Comparison of ENCODE assay signal across 1 cellular context in genomic region chr3:38029400-38030125, GRCh38.
TF ChIP-seq lines count a peak whose summit lies in the region.

Gene PLCD1 (minus strand): TSS chr3:38029642. CDS start chr3:38029539, 103 bp downstream.

TF ChIP-seq in HepG2, 621 proteins besides CTCF, POLR2A, EP300 and RAD21 (continued from another document and continues in another):
- TF ChIP-seq, protein P1, sequence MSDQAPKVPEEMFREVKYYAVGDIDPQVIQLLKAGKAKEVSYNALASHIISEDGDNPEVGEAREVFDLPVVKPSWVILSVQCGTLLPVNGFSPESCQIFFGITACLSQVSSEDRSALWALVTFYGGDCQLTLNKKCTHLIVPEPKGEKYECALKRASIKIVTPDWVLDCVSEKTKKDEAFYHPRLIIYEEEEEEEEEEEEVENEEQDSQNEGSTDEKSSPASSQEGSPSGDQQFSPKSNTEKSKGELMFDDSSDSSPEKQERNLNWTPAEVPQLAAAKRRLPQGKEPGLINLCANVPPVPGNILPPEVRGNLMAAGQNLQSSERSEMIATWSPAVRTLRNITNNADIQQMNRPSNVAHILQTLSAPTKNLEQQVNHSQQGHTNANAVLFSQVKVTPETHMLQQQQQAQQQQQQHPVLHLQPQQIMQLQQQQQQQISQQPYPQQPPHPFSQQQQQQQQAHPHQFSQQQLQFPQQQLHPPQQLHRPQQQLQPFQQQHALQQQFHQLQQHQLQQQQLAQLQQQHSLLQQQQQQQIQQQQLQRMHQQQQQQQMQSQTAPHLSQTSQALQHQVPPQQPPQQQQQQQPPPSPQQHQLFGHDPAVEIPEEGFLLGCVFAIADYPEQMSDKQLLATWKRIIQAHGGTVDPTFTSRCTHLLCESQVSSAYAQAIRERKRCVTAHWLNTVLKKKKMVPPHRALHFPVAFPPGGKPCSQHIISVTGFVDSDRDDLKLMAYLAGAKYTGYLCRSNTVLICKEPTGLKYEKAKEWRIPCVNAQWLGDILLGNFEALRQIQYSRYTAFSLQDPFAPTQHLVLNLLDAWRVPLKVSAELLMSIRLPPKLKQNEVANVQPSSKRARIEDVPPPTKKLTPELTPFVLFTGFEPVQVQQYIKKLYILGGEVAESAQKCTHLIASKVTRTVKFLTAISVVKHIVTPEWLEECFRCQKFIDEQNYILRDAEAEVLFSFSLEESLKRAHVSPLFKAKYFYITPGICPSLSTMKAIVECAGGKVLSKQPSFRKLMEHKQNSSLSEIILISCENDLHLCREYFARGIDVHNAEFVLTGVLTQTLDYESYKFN (CRISPR knock-in tag; conservative IDR thresholded peaks at IDR 0.05), result no peak
- TF ChIP-seq ZBTB37 (CRISPR knock-in tag; IDR thresholded peaks at IDR 0.05) (no peak), HDAC1 (CRISPR knock-in tag; IDR thresholded peaks at IDR 0.05) (peak; percentile 25; the same call in 1 of the 2 replicates), MTA1 (CRISPR knock-in tag; IDR thresholded peaks at IDR 0.05; ENCODE audit: borderline replicate concordance) (no peak), AGO2 (optimal IDR thresholded peaks at IDR 0.05; ENCODE audit: low read depth, low read length) (peak; percentile 48), ZFX (CRISPR knock-in tag; IDR thresholded peaks at IDR 0.05; ENCODE audit: low read depth) (peak; percentile 40), SKI (IDR thresholded peaks at IDR 0.05; ENCODE audit: partially characterized antibody) (no peak), ZNF747 (CRISPR knock-in tag; IDR thresholded peaks at IDR 0.05; ENCODE audit: borderline replicate concordance) (no peak), MTF2 (CRISPR knock-in tag; IDR thresholded peaks at IDR 0.05; ENCODE audit: borderline replicate concordance) (no peak), E2F5 (CRISPR knock-in tag; conservative IDR thresholded peaks at IDR 0.05) (no peak), ZNF326 (CRISPR knock-in tag; IDR thresholded peaks at IDR 0.05; ENCODE audit: borderline replicate concordance) (no peak), ADNP (CRISPR knock-in tag; IDR thresholded peaks at IDR 0.05) (0 out of 2 replicates have a peak, but pooled peaks have one; percentile 15), ZMYM3 (CRISPR knock-in tag; IDR thresholded peaks at IDR 0.05) (peak; percentile 96), SMARCC2 (IDR thresholded peaks at IDR 0.05) (no peak), ETV5 (CRISPR knock-in tag; IDR thresholded peaks at IDR 0.05; ENCODE audit: borderline replicate concordance) (no peak), ZNF550 (CRISPR knock-in tag; IDR thresholded peaks at IDR 0.05; ENCODE audit: borderline replicate concordance) (no peak), ATF7-NPFF (CRISPR knock-in tag; IDR thresholded peaks at IDR 0.05; ENCODE audit: low read depth) (no peak), ZNF292 (CRISPR knock-in tag; IDR thresholded peaks at IDR 0.05; ENCODE audit: borderline replicate concordance, low read depth) (no peak), CENPT (CRISPR knock-in tag; IDR thresholded peaks at IDR 0.05; ENCODE audit: low read depth) (no peak), ZNF160 (CRISPR knock-in tag; IDR thresholded peaks at IDR 0.05) (no peak), SIX4 (CRISPR knock-in tag; IDR thresholded peaks at IDR 0.05) (no peak), ZBTB34 (CRISPR knock-in tag; IDR thresholded peaks at IDR 0.05) (no peak), ZNF605 (CRISPR knock-in tag; IDR thresholded peaks at IDR 0.05) (no peak), MAZ (IDR thresholded peaks at IDR 0.05; ENCODE audit: borderline replicate concordance, low read depth, low read length) (peak; percentile 20; the same call in 1 of the 2 replicates), MAZ (CRISPR knock-in tag; IDR thresholded peaks at IDR 0.05; ENCODE audit: low read depth) (no peak), ZNF275 (CRISPR knock-in tag; IDR thresholded peaks at IDR 0.05; ENCODE audit: borderline replicate concordance) (no peak), CCDC6 (CRISPR knock-in tag; IDR thresholded peaks at IDR 0.05) (no peak), ZFY (CRISPR knock-in tag; IDR thresholded peaks at IDR 0.05) (no peak; the same call in 1 of the 2 replicates), AGO1 (IDR thresholded peaks at IDR 0.05; ENCODE audit: low read depth, low read length, poor library complexity, severe bottlenecking) (peak; percentile 76), FIP1L1 (IDR thresholded peaks at IDR 0.05; ENCODE audit: borderline replicate concordance, insufficient read depth, low read depth, low read length) (no peak), ZNF569 (CRISPR knock-in tag; IDR thresholded peaks at IDR 0.05; ENCODE audit: borderline replicate concordance) (no peak), MXI1 (IDR thresholded peaks at IDR 0.05; ENCODE audit: borderline replicate concordance, low read depth, low read length) (no peak), CREB1 (IDR thresholded peaks at IDR 0.05) (no peak), CREB1 (CRISPR knock-in tag; IDR thresholded peaks at IDR 0.05) (no peak)
- TF ChIP-seq, protein P2, sequence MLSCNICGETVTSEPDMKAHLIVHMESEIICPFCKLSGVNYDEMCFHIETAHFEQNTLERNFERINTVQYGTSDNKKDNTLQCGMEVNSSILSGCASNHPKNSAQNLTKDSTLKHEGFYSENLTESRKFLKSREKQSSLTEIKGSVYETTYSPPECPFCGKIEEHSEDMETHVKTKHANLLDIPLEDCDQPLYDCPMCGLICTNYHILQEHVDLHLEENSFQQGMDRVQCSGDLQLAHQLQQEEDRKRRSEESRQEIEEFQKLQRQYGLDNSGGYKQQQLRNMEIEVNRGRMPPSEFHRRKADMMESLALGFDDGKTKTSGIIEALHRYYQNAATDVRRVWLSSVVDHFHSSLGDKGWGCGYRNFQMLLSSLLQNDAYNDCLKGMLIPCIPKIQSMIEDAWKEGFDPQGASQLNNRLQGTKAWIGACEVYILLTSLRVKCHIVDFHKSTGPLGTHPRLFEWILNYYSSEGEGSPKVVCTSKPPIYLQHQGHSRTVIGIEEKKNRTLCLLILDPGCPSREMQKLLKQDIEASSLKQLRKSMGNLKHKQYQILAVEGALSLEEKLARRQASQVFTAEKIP (CRISPR knock-in tag; IDR thresholded peaks at IDR 0.05; ENCODE audit: borderline replicate concordance), result no peak
- TF ChIP-seq, protein P3, sequence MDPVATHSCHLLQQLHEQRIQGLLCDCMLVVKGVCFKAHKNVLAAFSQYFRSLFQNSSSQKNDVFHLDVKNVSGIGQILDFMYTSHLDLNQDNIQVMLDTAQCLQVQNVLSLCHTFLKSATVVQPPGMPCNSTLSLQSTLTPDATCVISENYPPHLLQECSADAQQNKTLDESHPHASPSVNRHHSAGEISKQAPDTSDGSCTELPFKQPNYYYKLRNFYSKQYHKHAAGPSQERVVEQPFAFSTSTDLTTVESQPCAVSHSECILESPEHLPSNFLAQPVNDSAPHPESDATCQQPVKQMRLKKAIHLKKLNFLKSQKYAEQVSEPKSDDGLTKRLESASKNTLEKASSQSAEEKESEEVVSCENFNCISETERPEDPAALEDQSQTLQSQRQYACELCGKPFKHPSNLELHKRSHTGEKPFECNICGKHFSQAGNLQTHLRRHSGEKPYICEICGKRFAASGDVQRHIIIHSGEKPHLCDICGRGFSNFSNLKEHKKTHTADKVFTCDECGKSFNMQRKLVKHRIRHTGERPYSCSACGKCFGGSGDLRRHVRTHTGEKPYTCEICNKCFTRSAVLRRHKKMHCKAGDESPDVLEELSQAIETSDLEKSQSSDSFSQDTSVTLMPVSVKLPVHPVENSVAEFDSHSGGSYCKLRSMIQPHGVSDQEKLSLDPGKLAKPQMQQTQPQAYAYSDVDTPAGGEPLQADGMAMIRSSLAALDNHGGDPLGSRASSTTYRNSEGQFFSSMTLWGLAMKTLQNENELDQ (CRISPR knock-in tag; IDR thresholded peaks at IDR 0.05; ENCODE audit: borderline replicate concordance), result no peak
- TF ChIP-seq, protein P4, sequence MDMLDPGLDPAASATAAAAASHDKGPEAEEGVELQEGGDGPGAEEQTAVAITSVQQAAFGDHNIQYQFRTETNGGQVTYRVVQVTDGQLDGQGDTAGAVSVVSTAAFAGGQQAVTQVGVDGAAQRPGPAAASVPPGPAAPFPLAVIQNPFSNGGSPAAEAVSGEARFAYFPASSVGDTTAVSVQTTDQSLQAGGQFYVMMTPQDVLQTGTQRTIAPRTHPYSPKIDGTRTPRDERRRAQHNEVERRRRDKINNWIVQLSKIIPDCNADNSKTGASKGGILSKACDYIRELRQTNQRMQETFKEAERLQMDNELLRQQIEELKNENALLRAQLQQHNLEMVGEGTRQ (IDR thresholded peaks at IDR 0.05; ENCODE audit: low read depth, low read length), result no peak
- TF ChIP-seq, protein P4 (CRISPR knock-in tag; IDR thresholded peaks at IDR 0.05; ENCODE audit: borderline replicate concordance), result no peak
- TF ChIP-seq, protein P5, sequence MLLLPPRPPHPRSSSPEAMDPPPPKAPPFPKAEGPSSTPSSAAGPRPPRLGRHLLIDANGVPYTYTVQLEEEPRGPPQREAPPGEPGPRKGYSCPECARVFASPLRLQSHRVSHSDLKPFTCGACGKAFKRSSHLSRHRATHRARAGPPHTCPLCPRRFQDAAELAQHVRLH (CRISPR knock-in tag; IDR thresholded peaks at IDR 0.05; ENCODE audit: borderline replicate concordance, low read depth), result no peak
- TF ChIP-seq, protein P6, sequence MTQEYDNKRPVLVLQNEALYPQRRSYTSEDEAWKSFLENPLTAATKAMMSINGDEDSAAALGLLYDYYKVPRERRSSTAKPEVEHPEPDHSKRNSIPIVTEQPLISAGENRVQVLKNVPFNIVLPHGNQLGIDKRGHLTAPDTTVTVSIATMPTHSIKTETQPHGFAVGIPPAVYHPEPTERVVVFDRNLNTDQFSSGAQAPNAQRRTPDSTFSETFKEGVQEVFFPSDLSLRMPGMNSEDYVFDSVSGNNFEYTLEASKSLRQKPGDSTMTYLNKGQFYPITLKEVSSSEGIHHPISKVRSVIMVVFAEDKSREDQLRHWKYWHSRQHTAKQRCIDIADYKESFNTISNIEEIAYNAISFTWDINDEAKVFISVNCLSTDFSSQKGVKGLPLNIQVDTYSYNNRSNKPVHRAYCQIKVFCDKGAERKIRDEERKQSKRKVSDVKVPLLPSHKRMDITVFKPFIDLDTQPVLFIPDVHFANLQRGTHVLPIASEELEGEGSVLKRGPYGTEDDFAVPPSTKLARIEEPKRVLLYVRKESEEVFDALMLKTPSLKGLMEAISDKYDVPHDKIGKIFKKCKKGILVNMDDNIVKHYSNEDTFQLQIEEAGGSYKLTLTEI (CRISPR knock-in tag; conservative IDR thresholded peaks at IDR 0.05), result no peak
- TF ChIP-seq, protein P7, sequence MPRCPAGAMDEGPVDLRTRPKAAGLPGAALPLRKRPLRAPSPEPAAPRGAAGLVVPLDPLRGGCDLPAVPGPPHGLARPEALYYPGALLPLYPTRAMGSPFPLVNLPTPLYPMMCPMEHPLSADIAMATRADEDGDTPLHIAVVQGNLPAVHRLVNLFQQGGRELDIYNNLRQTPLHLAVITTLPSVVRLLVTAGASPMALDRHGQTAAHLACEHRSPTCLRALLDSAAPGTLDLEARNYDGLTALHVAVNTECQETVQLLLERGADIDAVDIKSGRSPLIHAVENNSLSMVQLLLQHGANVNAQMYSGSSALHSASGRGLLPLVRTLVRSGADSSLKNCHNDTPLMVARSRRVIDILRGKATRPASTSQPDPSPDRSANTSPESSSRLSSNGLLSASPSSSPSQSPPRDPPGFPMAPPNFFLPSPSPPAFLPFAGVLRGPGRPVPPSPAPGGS (CRISPR knock-in tag; IDR thresholded peaks at IDR 0.05), result no peak
